Comparison of ENCODE assay signal across 1 cellular context in the genomic region with DNA sequence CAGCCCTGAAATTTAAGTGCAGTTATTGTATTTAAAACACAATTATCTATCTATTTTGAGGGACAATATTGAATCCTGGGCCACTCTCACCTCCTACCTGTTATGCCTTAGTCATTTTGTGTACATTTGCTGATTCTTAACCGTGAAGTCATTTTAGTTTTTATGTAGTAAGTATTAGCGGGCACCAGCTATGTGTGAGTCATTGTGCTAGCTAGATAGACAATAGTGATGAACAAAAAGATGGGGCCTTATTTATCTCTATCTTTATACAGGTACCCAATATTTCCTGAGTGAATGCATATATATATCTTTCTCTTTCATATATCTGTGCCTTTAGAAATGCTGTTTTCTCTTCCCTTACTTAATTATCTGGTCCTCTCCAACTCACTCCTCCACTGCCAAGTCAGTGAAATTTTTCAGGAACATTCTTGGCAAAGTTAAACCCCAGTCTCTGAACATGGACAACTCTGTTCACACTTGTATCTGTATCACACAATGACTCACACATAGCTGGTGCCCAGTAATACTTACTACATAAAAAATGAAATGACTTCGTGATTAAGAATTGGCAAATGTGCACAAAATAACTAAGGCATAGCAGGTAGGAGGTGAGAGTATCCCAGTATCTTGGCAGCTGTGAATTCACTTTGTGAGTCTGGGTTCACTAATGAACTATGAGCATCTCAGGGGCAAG.
TF ChIP-seq lines count a peak whose summit lies in the region.

No MANE protein-coding gene starts in this region.

TF ChIP-seq in IMR-90, 13 proteins besides CTCF, POLR2A, EP300 and RAD21 (continued from another document):
- TF ChIP-seq MAZ (IDR thresholded peaks at IDR 0.05; ENCODE audit: borderline replicate concordance, low read depth, low read length) (no peak), NFE2L2 (IDR thresholded peaks at IDR 0.05; ENCODE audit: low read depth, low read length) (no peak), RCOR1 (IDR thresholded peaks at IDR 0.05; ENCODE audit: insufficient replicate concordance, low read length) (no peak), MAFK (IDR thresholded peaks at IDR 0.05; ENCODE audit: low read depth, low read length) (no peak), MXI1 (IDR thresholded peaks at IDR 0.05; ENCODE audit: borderline replicate concordance, low read depth, low read length) (no peak), CHD1 (IDR thresholded peaks at IDR 0.05; ENCODE audit: low read depth, low read length) (no peak)
